ENCODE assay signal across 16 cellular contexts in the genomic region with DNA sequence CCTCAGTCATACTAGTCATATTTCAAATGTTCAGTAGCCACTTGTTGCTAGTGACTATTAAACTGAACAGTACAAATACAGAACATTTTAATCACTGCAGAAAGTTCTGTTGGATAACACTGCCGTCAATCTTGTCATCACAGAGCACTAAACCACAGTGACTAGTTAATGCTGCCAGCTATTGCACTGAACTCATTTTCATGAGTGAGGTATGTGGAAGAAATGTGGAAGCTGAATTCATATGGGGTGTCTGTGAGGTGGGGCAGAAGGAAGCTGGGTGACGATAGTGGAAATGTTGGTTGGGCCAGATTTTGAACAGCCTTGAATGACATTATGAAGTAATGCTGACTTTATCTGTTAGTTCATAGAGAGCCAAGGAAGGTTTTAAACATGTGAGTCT. TPM values are rescaled to one million over a fixed set of nuclear protein-coding genes. Genes with fewer than 3 reads are reported as not detected.
DNase-seq lines count a peak whose midpoint lies in the region; ATAC-seq and TF ChIP-seq lines count a peak whose summit lies in the region.
"Had no signal": no experiment of that assay in that cellular context is flagged by ENCODE, and none has a peak within 500 bp of the region (broad histone marks: within the 10 kb centered on the region; RNA-seq: fewer than 3 reads in every experiment).

No MANE protein-coding gene starts in this region.

- CTCF ChIA-PET in Calu3 (lab: Charles Lee) = no interaction called here

- H3K9me3 ChIP-seq in lower lobe of right lung (no peaks in the 10 kb centered on the region), MM.1S (replicated peaks; ENCODE audit: insufficient read depth, low read length) (no peaks in the 10 kb centered on the region)

- TF ChIP-seq CTCF in HFFc6 (IDR thresholded peaks at IDR 0.05) = no peak
- no peak for TF ChIP-seq CTCF in coronary artery (IDR thresholded peaks at IDR 0.05)
- no peak for TF ChIP-seq CTCF in lower lobe of right lung (IDR thresholded peaks at IDR 0.05)
- no peak for TF ChIP-seq CTCF in type B pancreatic cell (conservative IDR thresholded peaks at IDR 0.05)
- TF ChIP-seq CTCF in Calu3 (IDR thresholded peaks at IDR 0.05; ENCODE audit: unreplicated experiment) = no peak
- TF ChIP-seq CTCF in MM.1S (IDR thresholded peaks at IDR 0.05; ENCODE audit: low read length) = no peak

- H3K27me3 Mint-ChIP-seq in HFFc6 (ENCODE audit: insufficient read depth) = no peaks in the 10 kb centered on the region
- no peaks in the 10 kb centered on the region for H3K27me3 Mint-ChIP-seq in type B pancreatic cell
- no peaks in the 10 kb centered on the region for H3K27me3 Mint-ChIP-seq in Calu3 (ENCODE audit: unreplicated experiment)
- H3K27me3 Mint-ChIP-seq: memory B cell had no signal

- no peaks in the 10 kb centered on the region for H3F3A ChIP-seq in MM.1S (ENCODE audit: insufficient read depth, low read length)

- no peaks in the 10 kb centered on the region for H3K9me3 Mint-ChIP-seq in HFFc6
- no peaks in the 10 kb centered on the region for H3K9me3 Mint-ChIP-seq in type B pancreatic cell
- peaks cover 2% of the 10 kb centered on the region for H3K9me3 Mint-ChIP-seq in Calu3 (ENCODE audit: low read depth, unreplicated experiment)
- H3K9me3 Mint-ChIP-seq: CD8-positive, alpha-beta T cell had no signal

- peaks cover 9% of the 10 kb centered on the region; the same call in 1 of the 2 replicates for H3K36me3 Mint-ChIP-seq in HFFc6 (ENCODE audit: low read depth)
- H3K36me3 Mint-ChIP-seq in type B pancreatic cell = peaks cover 9% of the 10 kb centered on the region
- H3K36me3 Mint-ChIP-seq in Calu3 (ENCODE audit: insufficient read depth, unreplicated experiment) = no peaks in the 10 kb centered on the region

- H3K79me2 ChIP-seq in MM.1S (ENCODE audit: low read length) = no peaks in the 10 kb centered on the region

- ATAC-seq in lower lobe of right lung (peak; percentile 28 to 74), HG03097 (IDR thresholded peaks at IDR 0.05; ENCODE audit: low FRiP score, unreplicated experiment) (no peak)
- ATAC-seq: CD8-positive, alpha-beta T cell; stimulated activated naive CD8-positive, alpha-beta T cell treated with anti-CD3 and anti-CD28 coated beads, Interleukin-15, Interleukin-2, amounts not matched to agents 100 U/mL and 50 U/mL, for 24 hours had no signal

- H3K27me3 ChIP-seq in lower lobe of right lung (ENCODE audit: low read depth) (no peaks in the 10 kb centered on the region), MM.1S (replicated peaks; ENCODE audit: insufficient read depth, low read length) (no peaks in the 10 kb centered on the region)

- H3K4me3 ChIP-seq in coronary artery = peak overlapping the region; percentile 27
- H3K4me3 ChIP-seq in lower lobe of right lung = no peak overlapping the region
- H3K4me3 ChIP-seq in MM.1S (ENCODE audit: low read length) = no peak overlapping the region

- BruUV-seq in Calu3 (replicated peaks; lab: Mats Ljungman, UMichigan) = no TSS peak

- H3K27ac ChIP-seq in coronary artery (peak overlapping the region; percentile 44 to 80), lower lobe of right lung (peak overlapping the region; percentile 20), MM.1S (ENCODE audit: low read length) (no peak overlapping the region)

- H3K27ac Mint-ChIP-seq in HFFc6 (peak overlapping the region; percentile 87), type B pancreatic cell (peak overlapping the region; percentile 81), Calu3 (ENCODE audit: unreplicated experiment) (no peak overlapping the region)
- H3K27ac Mint-ChIP-seq: CD8-positive, alpha-beta T cell; memory B cell had no signal

- H3K9me2 ChIP-seq in MM.1S (replicated peaks; ENCODE audit: insufficient read depth, low read length) = no peaks in the 10 kb centered on the region

- no peak overlapping the region for H3K4me2 ChIP-seq in MM.1S (ENCODE audit: low read depth, low read length)

- H3K4me1 Mint-ChIP-seq in HFFc6 (ENCODE audit: low read depth) = peaks cover 65% of the 10 kb centered on the region
- peaks cover 13% of the 10 kb centered on the region for H3K4me1 Mint-ChIP-seq in type B pancreatic cell (ENCODE audit: unreplicated experiment)
- H3K4me1 Mint-ChIP-seq in Calu3 (ENCODE audit: low read depth, unreplicated experiment) = peaks cover 33% of the 10 kb centered on the region

- no peaks in the 10 kb centered on the region for H4K20me1 ChIP-seq in MM.1S (ENCODE audit: insufficient read depth, low read length)

- no peak overlapping the region for H3K9ac ChIP-seq in MM.1S (ENCODE audit: low read length)

- H3K4me3 Mint-ChIP-seq in HFFc6 (peak overlapping the region; percentile 15; the same call in 1 of the 2 replicates), type B pancreatic cell (peak overlapping the region; percentile 3), Calu3 (ENCODE audit: low read depth, unreplicated experiment) (no peak overlapping the region)
- H3K4me3 Mint-ChIP-seq: CD8-positive, alpha-beta T cell; memory B cell had no signal

- peak; percentile 78 for DNase-seq in HFFc6
- no peak for DNase-seq in coronary artery (ENCODE audit: low spot score)
- no peak for DNase-seq in lower lobe of right lung
- DNase-seq in type B pancreatic cell (ENCODE audit: extremely low spot score, unreplicated experiment) = no peak
- DNase-seq in Calu3 = no peak
- DNase-seq in NCI-H345 treated with DMSO at 0.1 percent for 48 hours (lab: John Stamatoyannopoulos, UW; ENCODE audit: unreplicated experiment) = no peak
- no peak for DNase-seq in MM.1S
- DNase-seq: activated CD4-positive, alpha-beta T cell treated with anti-CD3 and anti-CD28 coated beads, Interleukin-2, amount 50 U/mL, for 1 hour; CD8-positive, alpha-beta T cell; hypothalamus; Karpas-422; NCI-H187 treated with DMSO at 0.1 percent for 48 hours; stimulated activated CD4-positive, alpha-beta T cell treated with anti-CD3 and anti-CD28 coated beads, Interleukin-4, amount 100 ng/mL, for 24 hours; stimulated activated naive CD8-positive, alpha-beta T cell treated with anti-CD3 and anti-CD28 coated beads, Interleukin-15, Interleukin-2, amounts not matched to agents 100 U/mL and 50 U/mL, for 24 hours had no signal

- intact Hi-C loops in lower lobe of right lung (cut with DNase I) = no loop called here
- intact Hi-C loops in Calu3 (cut with micrococcal nuclease; ENCODE audit: unreplicated experiment) = no loop called here

- H3K4me1 ChIP-seq in lower lobe of right lung (peaks cover 31% of the 10 kb centered on the region), MM.1S (ENCODE audit: low read length) (no peaks in the 10 kb centered on the region)

- H3K36me3 ChIP-seq in lower lobe of right lung (no peaks in the 10 kb centered on the region), MM.1S (replicated peaks; ENCODE audit: insufficient read depth, low read length) (no peaks in the 10 kb centered on the region)

- no peak overlapping the region for H2AFZ ChIP-seq in MM.1S (ENCODE audit: low read length)

RNA-seq across cellular contexts. Expression of gene OSBPL9, which starts 49.6 kb away (rescaled TPM):
- total RNA-seq in HFFc6 (2021; fragmentation: NEBNext Ultra II Directional; extraction: Animal tissue kit (Norgen Biotek cat#: 25700)) = 10 to 100 TPM; 39.8 to 54.2 (median 44.8) TPM
- total RNA-seq in lower lobe of right lung (65.4 TPM), type B pancreatic cell (ENCODE audit: low replicate concordance) (84.9 and 88.3 TPM in 2 replicates), Calu3 (2022) (64.4 and 67.6 TPM in 2 replicates)
